Comparison of ENCODE assay signal across 9 cellular contexts in genomic region chr16:85327731-85328664, GRCh38.
DNase-seq lines count a peak whose midpoint lies in the region; ATAC-seq lines count a peak whose summit lies in the region.
"Had no signal": no experiment of that assay in that cellular context is flagged by ENCODE, and none has a peak within 500 bp of the region (broad histone marks: within the 10 kb centered on the region; RNA-seq: fewer than 3 reads in every experiment).

No MANE protein-coding gene starts in this region.

- DNase-seq in D341Med (ENCODE audit: low spot score) (peak; percentile 57), NCI-H1417 (lab: John Stamatoyannopoulos, UW) (peak; percentile 85 to 97 (median 93)), amniotic epithelial cell (ENCODE audit: low read depth) (peak; percentile 40), medulla oblongata (ENCODE audit: extremely low spot score) (peak; percentile 70), MV-4-11 (lab: John Stamatoyannopoulos, UW) (no peak)
- DNase-seq in activated CD4-positive, alpha-beta T cell treated with anti-CD3 and anti-CD28 coated beads, Interleukin-2, amount 50 U/mL, for 1 hour = no peak
- DNase-seq: activated CD8-positive, alpha-beta T cell treated with anti-CD3 and anti-CD28 coated beads for 36 hours had no signal

- no peak for ATAC-seq in GM19035 (IDR thresholded peaks at IDR 0.05; ENCODE audit: unreplicated experiment)
- ATAC-seq in GM18517 (IDR thresholded peaks at IDR 0.05; ENCODE audit: unreplicated experiment) = no peak
- ATAC-seq: activated CD8-positive, alpha-beta T cell treated with anti-CD3 and anti-CD28 coated beads for 36 hours had no signal

Comparison
In these comparisons a context has a peak if more than half of its experiments do, and no peak if none do; other contexts are left out.
1. DNase-seq: peak in D341Med (single experiment), NCI-H1417 (3 of 3), amniotic epithelial cell (single experiment) and medulla oblongata (single experiment); none in MV-4-11 (single experiment) and activated CD4-positive, alpha-beta T cell treated with anti-CD3 and anti-CD28 coated beads, Interleukin-2, amount 50 U/mL, for 1 hour (single experiment).